ENCODE assay signal across 2 cellular contexts in the genomic region with DNA sequence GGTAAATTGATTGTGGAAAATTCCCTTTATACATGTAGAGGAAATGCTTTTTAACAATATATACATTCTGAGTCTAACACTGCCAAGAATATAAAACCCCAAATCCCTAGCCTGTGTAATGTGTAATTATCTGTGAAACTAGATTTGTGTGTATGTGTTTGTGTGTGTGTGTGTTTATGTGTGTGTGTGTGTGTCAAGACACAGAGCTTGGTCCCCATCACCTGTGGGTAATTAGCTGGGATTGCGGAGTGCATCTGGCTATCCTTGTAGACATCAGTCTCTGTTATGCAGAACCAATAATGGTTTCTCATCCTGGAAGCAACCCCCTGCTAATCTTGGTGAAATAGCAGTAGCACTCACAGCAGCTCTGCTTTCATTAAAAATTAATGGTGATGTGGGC.
TF ChIP-seq lines count a peak whose summit lies in the region.

No MANE protein-coding gene starts in this region.

TF ChIP-seq in HEK293, 187 proteins besides CTCF, POLR2A, EP300 and RAD21:
- TF ChIP-seq ZEB2 (tag by site-specific recombination; IDR thresholded peaks at IDR 0.05) (no peak), ZBTB17 (tag by site-specific recombination; IDR thresholded peaks at IDR 0.05) (peak; percentile 89), ZNF791 (tag by site-specific recombination; IDR thresholded peaks at IDR 0.05) (no peak), TCF7L2 (IDR thresholded peaks at IDR 0.05; ENCODE audit: borderline replicate concordance, low read depth, low read length) (no peak), ZNF10 (tag by site-specific recombination; IDR thresholded peaks at IDR 0.05) (no peak), ZNF626 (tag by site-specific recombination; IDR thresholded peaks at IDR 0.05) (no peak), ZNF830 (tag by site-specific recombination; IDR thresholded peaks at IDR 0.05; ENCODE audit: low read depth) (no peak), ZSCAN16 (tag by site-specific recombination; IDR thresholded peaks at IDR 0.05) (no peak), ZBTB1 (tag by site-specific recombination; IDR thresholded peaks at IDR 0.05) (no peak), RBAK (tag by site-specific recombination; IDR thresholded peaks at IDR 0.05) (no peak), ZXDB (tag by site-specific recombination; IDR thresholded peaks at IDR 0.05) (no peak), ZNF155 (tag by site-specific recombination; IDR thresholded peaks at IDR 0.05) (no peak)
- TF ChIP-seq, protein P1, sequence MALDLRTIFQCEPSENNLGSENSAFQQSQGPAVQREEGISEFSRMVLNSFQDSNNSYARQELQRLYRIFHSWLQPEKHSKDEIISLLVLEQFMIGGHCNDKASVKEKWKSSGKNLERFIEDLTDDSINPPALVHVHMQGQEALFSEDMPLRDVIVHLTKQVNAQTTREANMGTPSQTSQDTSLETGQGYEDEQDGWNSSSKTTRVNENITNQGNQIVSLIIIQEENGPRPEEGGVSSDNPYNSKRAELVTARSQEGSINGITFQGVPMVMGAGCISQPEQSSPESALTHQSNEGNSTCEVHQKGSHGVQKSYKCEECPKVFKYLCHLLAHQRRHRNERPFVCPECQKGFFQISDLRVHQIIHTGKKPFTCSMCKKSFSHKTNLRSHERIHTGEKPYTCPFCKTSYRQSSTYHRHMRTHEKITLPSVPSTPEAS (tag by site-specific recombination; IDR thresholded peaks at IDR 0.05) = peak; percentile 48

TF ChIP-seq in H1, 55 proteins besides CTCF, POLR2A, EP300 and RAD21:
- no peak for TF ChIP-seq BCL11A (IDR thresholded peaks at IDR 0.05; ENCODE audit: low read depth in 2 of 2, low read length in 2 of 2)
- no peak for TF ChIP-seq BACH1 (IDR thresholded peaks at IDR 0.05; ENCODE audit: low read length)
- TF ChIP-seq GABPA (IDR thresholded peaks at IDR 0.05; ENCODE audit: borderline replicate concordance, insufficient read depth, low read length) = no peak
- no peak for TF ChIP-seq SIX5 (IDR thresholded peaks at IDR 0.05; ENCODE audit: low read depth, low read length)
- TF ChIP-seq CHD1 (IDR thresholded peaks at IDR 0.05; ENCODE audit: low read depth, low read length) = no peak
